ENCODE assay signal across 1 cellular context in the genomic region with DNA sequence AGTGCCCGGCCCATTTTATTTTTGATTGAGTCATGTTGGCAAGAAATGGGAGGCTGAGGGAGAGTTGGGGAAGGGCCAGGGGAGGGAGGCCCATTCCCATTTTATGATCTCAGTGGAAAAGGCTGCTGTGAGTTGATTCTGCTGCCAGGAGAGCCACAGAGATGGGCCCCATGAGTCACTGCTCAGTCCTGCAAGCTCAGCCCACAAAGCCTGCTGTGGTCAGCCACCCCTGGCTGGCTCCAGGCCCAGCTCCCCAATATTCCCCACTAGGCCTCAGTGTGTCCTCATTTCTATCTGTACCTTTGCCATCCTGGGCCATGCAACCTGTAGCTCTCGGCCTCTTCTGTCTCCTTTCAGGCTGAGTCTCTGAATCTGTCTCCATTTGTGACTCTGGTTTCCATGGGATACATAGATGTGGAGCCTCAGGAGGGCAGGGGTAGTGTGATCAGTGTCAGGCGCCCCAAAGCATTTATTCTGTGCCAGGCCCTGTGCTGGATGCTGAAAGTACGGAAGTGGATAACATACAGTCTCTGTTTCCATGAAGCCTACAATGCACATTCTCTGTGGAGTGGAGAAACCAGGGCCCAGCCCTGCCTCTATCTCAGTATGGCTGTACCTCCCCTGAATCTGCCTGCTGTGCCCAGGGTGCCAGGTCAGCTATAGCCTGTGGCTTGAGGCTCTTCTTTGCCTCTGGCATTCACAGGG.
TF ChIP-seq lines count a peak whose summit lies in the region.

No MANE protein-coding gene starts in this region.

TF ChIP-seq in GM23338, 12 proteins besides CTCF, POLR2A, EP300 and RAD21 (continued from another document):
- TF ChIP-seq ZNF114 (CRISPR knock-in tag; IDR thresholded peaks at IDR 0.05) (no peak), REST (IDR thresholded peaks at IDR 0.05; ENCODE audit: unreplicated experiment) (no peak), POLR2AphosphoS5 (IDR thresholded peaks at IDR 0.05; ENCODE audit: low read depth) (no peak), ZNF462 (CRISPR knock-in tag; IDR thresholded peaks at IDR 0.05) (no peak), EZH2phosphoT487 (IDR thresholded peaks at IDR 0.05; ENCODE audit: unreplicated experiment) (no peak), CREB1 (CRISPR knock-in tag; IDR thresholded peaks at IDR 0.05; ENCODE audit: low read depth) (no peak), JUNB (IDR thresholded peaks at IDR 0.05; ENCODE audit: unreplicated experiment) (no peak), NANOG (IDR thresholded peaks at IDR 0.05; ENCODE audit: borderline replicate concordance) (no peak)
- TF ChIP-seq, protein P1, sequence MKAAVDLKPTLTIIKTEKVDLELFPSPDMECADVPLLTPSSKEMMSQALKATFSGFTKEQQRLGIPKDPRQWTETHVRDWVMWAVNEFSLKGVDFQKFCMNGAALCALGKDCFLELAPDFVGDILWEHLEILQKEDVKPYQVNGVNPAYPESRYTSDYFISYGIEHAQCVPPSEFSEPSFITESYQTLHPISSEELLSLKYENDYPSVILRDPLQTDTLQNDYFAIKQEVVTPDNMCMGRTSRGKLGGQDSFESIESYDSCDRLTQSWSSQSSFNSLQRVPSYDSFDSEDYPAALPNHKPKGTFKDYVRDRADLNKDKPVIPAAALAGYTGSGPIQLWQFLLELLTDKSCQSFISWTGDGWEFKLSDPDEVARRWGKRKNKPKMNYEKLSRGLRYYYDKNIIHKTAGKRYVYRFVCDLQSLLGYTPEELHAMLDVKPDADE (IDR thresholded peaks at IDR 0.05) = no peak
